Comparison of ENCODE assay signal across 11 cellular contexts in the genomic region with DNA sequence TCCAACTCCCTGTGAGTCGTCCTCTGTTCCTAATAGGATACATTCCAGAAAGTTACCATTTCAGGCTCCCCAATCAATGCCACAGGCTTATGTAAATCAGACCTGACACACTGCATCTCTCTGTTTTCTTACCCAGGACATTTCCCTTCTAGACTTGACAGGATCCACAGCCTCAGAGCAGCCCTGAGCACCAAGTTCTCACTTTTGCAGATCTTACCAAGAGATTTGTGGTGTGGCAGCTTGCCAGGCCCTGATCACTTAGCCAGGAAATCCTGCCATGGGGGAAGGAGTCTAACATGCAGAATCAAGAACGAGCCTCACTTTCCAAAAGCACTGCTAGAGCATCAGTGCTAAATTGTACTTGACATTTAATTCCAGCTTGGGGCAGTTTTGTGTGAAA.
DNase-seq lines count a peak whose midpoint lies in the region; TF ChIP-seq lines count a peak whose summit lies in the region.
"Had no signal": no experiment of that assay in that cellular context is flagged by ENCODE, and none has a peak within 500 bp of the region (broad histone marks: within the 10 kb centered on the region; RNA-seq: fewer than 3 reads in every experiment).

No MANE protein-coding gene starts in this region.

- H3K4me1 ChIP-seq in hepatocyte (ENCODE audit: insufficient read depth), result no peaks in the 10 kb centered on the region

- no peaks in the 10 kb centered on the region for H3K79me2 ChIP-seq in hepatocyte

- TF ChIP-seq CTCF in astrocyte of the cerebellum (IDR thresholded peaks at IDR 0.05; ENCODE audit: low read depth, low read length, missing control alignments) (no peak), hepatocyte (IDR thresholded peaks at IDR 0.05; ENCODE audit: poor library complexity) (no peak)

- no peaks in the 10 kb centered on the region for H3K27me3 ChIP-seq in hepatocyte

- no peak overlapping the region for H3K4me2 ChIP-seq in hepatocyte
- H3K4me2 ChIP-seq: smooth muscle cell had no signal

- no peaks in the 10 kb centered on the region for H3K9me2 ChIP-seq in hepatocyte (replicated peaks; ENCODE audit: insufficient read depth)

- no peak overlapping the region for H3K27ac ChIP-seq in hepatocyte

- H2AFZ ChIP-seq in hepatocyte, result no peak overlapping the region

- no peak overlapping the region for H3K4me3 ChIP-seq in astrocyte of the cerebellum (ENCODE audit: low read depth, low read length)
- H3K4me3 ChIP-seq in hepatocyte, result no peak overlapping the region
- H3K4me3 ChIP-seq: smooth muscle cell had no signal

- peak; percentile 1 for DNase-seq in GDM1 (lab: John Stamatoyannopoulos, UW)
- DNase-seq in LHCN-M2 (ENCODE audit: low read depth), result peak; percentile 14
- peak; percentile 18 for DNase-seq in astrocyte of the cerebellum (ENCODE audit: low read depth)
- peak; percentile 78 for DNase-seq in renal cortical epithelial cell (ENCODE audit: low read depth)
- no peak for DNase-seq in hepatocyte (ENCODE audit: low spot score)
- DNase-seq in NCI-H1930 (lab: John Stamatoyannopoulos, UW), result no peak
- DNase-seq in NCI-H1694 (lab: John Stamatoyannopoulos, UW), result no peak
- DNase-seq: activated CD4-positive, alpha-beta T cell treated with anti-CD3 and anti-CD28 coated beads, Interleukin-2, amount 50 U/mL, for 1 hour; NCI-H1092 treated with DMSO at 0.1 percent for 48 hours; SW 1271 had no signal

- H4K20me1 ChIP-seq in hepatocyte (ENCODE audit: insufficient read depth, poor library complexity, severe bottlenecking), result no peaks in the 10 kb centered on the region

- in situ Hi-C loops in astrocyte of the cerebellum (cut with HindIII; ENCODE audit: low sequenced_read_pairs), result no loop called here

- H3K9me3 ChIP-seq in hepatocyte (ENCODE audit: low read depth), result no peaks in the 10 kb centered on the region

- no peaks in the 10 kb centered on the region for H3K36me3 ChIP-seq in hepatocyte (replicated peaks; ENCODE audit: insufficient read depth, low read depth)

- 68% methylated on average over 2 of the region's 2 CpGs for WGBS in hepatocyte (ENCODE audit: low lambda C conversion rate, missing lambda C conversion rate)

Comparison
In these comparisons a context has a peak if more than half of its experiments do, and no peak if none do; other contexts are left out.
1. DNase-seq: peak in GDM1 (single experiment), LHCN-M2 (single experiment), astrocyte of the cerebellum (single experiment) and renal cortical epithelial cell (single experiment); none in hepatocyte (single experiment), NCI-H1930 (0 of 2) and NCI-H1694 (single experiment).